26 cellular contexts compared by ENCODE assay signal in genomic region chrX:114181195-114181594, GRCh38.
"Had no signal": no experiment of that assay in that cellular context is flagged by ENCODE, and none has a peak within 500 bp of the region (broad histone marks: within the 10 kb centered on the region; RNA-seq: fewer than 3 reads in every experiment).

No MANE protein-coding gene starts in this region.

- H3K27ac ChIP-seq: coronary artery, dorsolateral prefrontal cortex, epithelial cell of prostate, esophagus squamous epithelium, gastrocnemius medialis, heart right ventricle, left lung, lower lobe of right lung had no signal

- FAIRE-seq: islet of Langerhans, keratinocyte had no signal

- H3K4me1 ChIP-seq: esophagus squamous epithelium, gastrocnemius medialis, heart right ventricle, left lung, lower lobe of right lung had no signal

- H3K36me3 ChIP-seq: esophagus squamous epithelium, gastrocnemius medialis, heart right ventricle, left lung, lower lobe of right lung had no signal

- H3K27me3 ChIP-seq: esophagus squamous epithelium had no signal

- ATAC-seq: esophagus mucosa; gastrocnemius medialis; heart right ventricle; left cardiac atrium; left lung; left ventricle myocardium superior; lower lobe of right lung; mucosa of descending colon; naive thymus-derived CD8-positive, alpha-beta T cell had no signal

- H3K9me3 ChIP-seq: esophagus squamous epithelium, gastrocnemius medialis, lower lobe of right lung, mucosa of descending colon had no signal

- H3K4me3 ChIP-seq: coronary artery, dorsolateral prefrontal cortex, esophagus squamous epithelium, gastrocnemius medialis, heart right ventricle, left lung, lower lobe of right lung, mucosa of descending colon had no signal

- DNase-seq: dermis blood vessel endothelial cell; dorsolateral prefrontal cortex; effector CD4-positive, alpha-beta T cell; effector memory CD4-positive, alpha-beta T cell; erythroblast; esophagus squamous epithelium; foreskin fibroblast; foreskin melanocyte; gastrocnemius medialis; glutamatergic neuron; head of caudate nucleus; heart right ventricle; hippocampal formation; left cardiac atrium; left lung; left ventricle myocardium superior; lower lobe of right lung; mesenchymal stem cell; mucosa of descending colon; naive B cell; naive thymus-derived CD8-positive, alpha-beta T cell had no signal
